8 cellular contexts compared by ENCODE assay signal in the genomic region with DNA sequence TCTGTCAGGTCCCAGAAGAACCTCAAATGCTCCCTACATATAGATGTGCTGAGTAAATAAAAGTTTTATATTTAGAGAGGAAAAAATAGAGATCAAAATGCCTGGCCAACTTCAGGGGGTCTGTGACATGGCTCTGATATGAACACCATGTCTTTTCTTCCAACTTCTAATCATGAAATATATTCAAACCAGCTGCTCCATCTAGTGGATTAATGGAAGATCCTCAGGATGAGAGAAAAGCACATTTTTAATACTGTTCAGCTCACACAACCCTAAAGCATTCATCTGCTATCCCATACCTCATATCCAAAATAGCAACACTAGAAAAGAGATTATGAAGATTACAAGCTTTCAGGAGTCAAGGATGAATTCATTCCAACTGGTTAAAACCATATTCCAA. TPM values are rescaled to one million over a fixed set of nuclear protein-coding genes. Genes with fewer than 3 reads are reported as not detected.
DNase-seq lines count a peak whose midpoint lies in the region; ATAC-seq and TF ChIP-seq lines count a peak whose summit lies in the region.

No MANE protein-coding gene starts in this region.

- H3K27me3 Mint-ChIP-seq in GM23338 (ENCODE audit: insufficient read depth, low read depth, poor library complexity), result peaks cover 3% of the 10 kb centered on the region
- H3K27me3 Mint-ChIP-seq in nephron progenitor cell (ENCODE audit: low read depth, poor library complexity), result no peaks in the 10 kb centered on the region
- no peaks in the 10 kb centered on the region for H3K27me3 Mint-ChIP-seq in activated CD4-positive, alpha-beta memory T cell treated with anti-CD3 and anti-CD28 coated beads, Interleukin-2, amount 10 ng/mL, durations not matched to agents 7 days and 5 days

- DNase-seq in AG04449 (ENCODE audit: low read depth, low spot score), result no peak
- DNase-seq in GM23338 (ENCODE audit: low spot score), result peak; percentile 51
- DNase-seq in PC-9, result no peak
- no peak for DNase-seq in epithelial cell of proximal tubule (ENCODE audit: low read depth)
- no peak for DNase-seq in nephron progenitor cell
- DNase-seq in activated CD4-positive, alpha-beta memory T cell treated with anti-CD3 and anti-CD28 coated beads, Interleukin-2, amount 10 ng/mL, durations not matched to agents 7 days and 5 days, result no peak
- no peak for DNase-seq in GM19238 (ENCODE audit: insufficient read length, low spot score)
- no peak for DNase-seq in MG63

- no peaks in the 10 kb centered on the region; the same call in 1 of the 2 replicates for H3K79me2 ChIP-seq in GM23338 (replicated peaks; ENCODE audit: insufficient read depth)
- H3K79me2 ChIP-seq in PC-9 (ENCODE audit: low read depth), result peaks cover 72% of the 10 kb centered on the region

- BruUV-seq in PC-9 (replicated peaks; lab: Mats Ljungman, UMichigan), result no TSS peak

- H3K9me3 Mint-ChIP-seq in GM23338, result peaks cover 3% of the 10 kb centered on the region; the same call in 2 of the 3 replicates
- peaks cover 14% of the 10 kb centered on the region for H3K9me3 Mint-ChIP-seq in nephron progenitor cell
- H3K9me3 Mint-ChIP-seq in activated CD4-positive, alpha-beta memory T cell treated with anti-CD3 and anti-CD28 coated beads, Interleukin-2, amount 10 ng/mL, durations not matched to agents 7 days and 5 days, result peaks cover 4% of the 10 kb centered on the region

- no peaks in the 10 kb centered on the region for H3K4me1 Mint-ChIP-seq in GM23338
- H3K4me1 Mint-ChIP-seq in nephron progenitor cell, result peaks cover 5% of the 10 kb centered on the region
- H3K4me1 Mint-ChIP-seq in activated CD4-positive, alpha-beta memory T cell treated with anti-CD3 and anti-CD28 coated beads, Interleukin-2, amount 10 ng/mL, durations not matched to agents 7 days and 5 days, result peaks cover 22% of the 10 kb centered on the region

- POLR2A ChIA-PET in AG04449 (lab: Yijun Ruan, JAX) (no interaction called here), PC-9 (lab: Charles Lee; ENCODE audit: unreplicated experiment) (interaction anchor here (0.7 kb wide), 2 partner anchors 61 to 525 kb away, joined by 3 to 4 read pairs; no protein-coding TSS in a partner anchor)
- POLR2A ChIA-PET in activated CD4-positive, alpha-beta memory T cell treated with anti-CD3 and anti-CD28 coated beads, Interleukin-2, amount 10 ng/mL, durations not matched to agents 7 days and 5 days (lab: Charles Lee), result interaction anchor here (1.1 kb wide), 1 partner anchor 18 kb away, joined by 3 read pairs; no protein-coding TSS in a partner anchor

- no peaks in the 10 kb centered on the region for H3K36me3 ChIP-seq in GM23338 (ENCODE audit: insufficient read depth)
- H3K36me3 ChIP-seq in PC-9 (ENCODE audit: low read depth), result peaks cover 8% of the 10 kb centered on the region; the same call in 1 of the 2 replicates
- H3K36me3 ChIP-seq in MG63, result no peaks in the 10 kb centered on the region

- H3K27me3 ChIP-seq in GM23338 (ENCODE audit: insufficient read depth) (no peaks in the 10 kb centered on the region), PC-9 (ENCODE audit: insufficient read depth, low read depth) (no peaks in the 10 kb centered on the region), MG63 (no peaks in the 10 kb centered on the region)

- TF ChIP-seq CTCF in AG04449 (IDR thresholded peaks at IDR 0.05; ENCODE audit: insufficient read depth, low read length, missing control alignments) (peak; percentile 46), GM23338 (conservative IDR thresholded peaks at IDR 0.05; ENCODE audit: low read depth in 2 of 2) (peak; percentile 65 to 67), PC-9 (conservative IDR thresholded peaks at IDR 0.05) (peak; percentile 74), epithelial cell of proximal tubule (conservative IDR thresholded peaks at IDR 0.05; ENCODE audit: low read depth, low read length) (peak; percentile 63), nephron progenitor cell (IDR thresholded peaks at IDR 0.05) (peak; percentile 50)

- H4K20me1 ChIP-seq in GM23338 (replicated peaks; ENCODE audit: insufficient read depth) (no peaks in the 10 kb centered on the region), PC-9 (ENCODE audit: insufficient read depth) (0 out of 2 replicates have a peak, but pooled peaks cover 4% of the 10 kb centered on the region)

- 0 out of 2 replicates have a peak, but pooled peaks cover 7% of the 10 kb centered on the region for H3K9me3 ChIP-seq in PC-9 (ENCODE audit: insufficient read depth, low read depth)
- H3K9me3 ChIP-seq in MG63, result peaks cover 2% of the 10 kb centered on the region; the same call in 1 of the 2 replicates

- H3F3A ChIP-seq in GM23338 (replicated peaks; ENCODE audit: low read depth) (no peaks in the 10 kb centered on the region), PC-9 (ENCODE audit: insufficient read depth, low read depth) (peaks cover 29% of the 10 kb centered on the region)

- H3K27ac Mint-ChIP-seq in GM23338, result no peak overlapping the region
- H3K27ac Mint-ChIP-seq in nephron progenitor cell, result no peak overlapping the region
- no peak overlapping the region for H3K27ac Mint-ChIP-seq in activated CD4-positive, alpha-beta memory T cell treated with anti-CD3 and anti-CD28 coated beads, Interleukin-2, amount 10 ng/mL, durations not matched to agents 7 days and 5 days

- ATAC-seq in GM23338, result peak; percentile 78

- no peak overlapping the region for H3K27ac ChIP-seq in GM23338 (ENCODE audit: low read depth)
- H3K27ac ChIP-seq in PC-9, result no peak overlapping the region

- H3K9me2 ChIP-seq in GM23338 (ENCODE audit: insufficient read depth) (no peaks in the 10 kb centered on the region), PC-9 (ENCODE audit: insufficient read depth) (no peaks in the 10 kb centered on the region)

- H3K4me3 ChIP-seq in AG04449 (ENCODE audit: low read depth, low read length) (no peak overlapping the region), GM23338 (no peak overlapping the region), PC-9 (no peak overlapping the region), epithelial cell of proximal tubule (ENCODE audit: low read depth, low read length) (no peak overlapping the region), MG63 (no peak overlapping the region)

- intact Hi-C loops in PC-9 (cut with micrococcal nuclease; ENCODE audit: unreplicated experiment), result loop anchor here (1.0 to 10.0 kb wide), 3 partner anchors 142 to 359 kb away; no protein-coding TSS in a partner anchor

- H3K4me2 ChIP-seq in GM23338 (no peak overlapping the region), PC-9 (no peak overlapping the region)

- CTCF ChIA-PET in AG04449 (lab: Yijun Ruan, JAX), result interaction anchor here (0.6 to 4.7 kb wide), 25 partner anchors 10 to 588 kb away, joined by 3 to 43 read pairs (median 4); no protein-coding TSS in a partner anchor
- CTCF ChIA-PET in PC-9 (lab: Charles Lee), result no interaction called here
- CTCF ChIA-PET in activated CD4-positive, alpha-beta memory T cell treated with anti-CD3 and anti-CD28 coated beads, Interleukin-2, amount 10 ng/mL, durations not matched to agents 7 days and 5 days (lab: Charles Lee), result interaction anchor here (0.8 to 2.8 kb wide), 14 partner anchors 9 to 194 kb away, joined by 3 to 23 read pairs (median 4); no protein-coding TSS in a partner anchor

- H3K36me3 Mint-ChIP-seq in GM23338 (ENCODE audit: low read depth), result peaks cover 2% of the 10 kb centered on the region; the same call in 1 of the 3 replicates
- H3K36me3 Mint-ChIP-seq in nephron progenitor cell (ENCODE audit: low read depth), result no peaks in the 10 kb centered on the region
- peaks cover 30% of the 10 kb centered on the region for H3K36me3 Mint-ChIP-seq in activated CD4-positive, alpha-beta memory T cell treated with anti-CD3 and anti-CD28 coated beads, Interleukin-2, amount 10 ng/mL, durations not matched to agents 7 days and 5 days (ENCODE audit: low read depth)

- H2AFZ ChIP-seq in GM23338 (no peak overlapping the region), PC-9 (no peak overlapping the region)

- H3K4me3 Mint-ChIP-seq in GM23338, result no peak overlapping the region
- no peak overlapping the region for H3K4me3 Mint-ChIP-seq in nephron progenitor cell
- no peak overlapping the region for H3K4me3 Mint-ChIP-seq in activated CD4-positive, alpha-beta memory T cell treated with anti-CD3 and anti-CD28 coated beads, Interleukin-2, amount 10 ng/mL, durations not matched to agents 7 days and 5 days

- H3K4me1 ChIP-seq in GM23338 (ENCODE audit: insufficient read depth) (no peaks in the 10 kb centered on the region), PC-9 (replicated peaks; ENCODE audit: insufficient read depth) (peaks cover 26% of the 10 kb centered on the region)

TF ChIP-seq in GM23338, 12 proteins besides CTCF, POLR2A, EP300 and RAD21 (continues in another document):
- no peak for TF ChIP-seq ZNF331 (CRISPR knock-in tag; IDR thresholded peaks at IDR 0.05; ENCODE audit: low read depth)
- TF ChIP-seq, protein P1, sequence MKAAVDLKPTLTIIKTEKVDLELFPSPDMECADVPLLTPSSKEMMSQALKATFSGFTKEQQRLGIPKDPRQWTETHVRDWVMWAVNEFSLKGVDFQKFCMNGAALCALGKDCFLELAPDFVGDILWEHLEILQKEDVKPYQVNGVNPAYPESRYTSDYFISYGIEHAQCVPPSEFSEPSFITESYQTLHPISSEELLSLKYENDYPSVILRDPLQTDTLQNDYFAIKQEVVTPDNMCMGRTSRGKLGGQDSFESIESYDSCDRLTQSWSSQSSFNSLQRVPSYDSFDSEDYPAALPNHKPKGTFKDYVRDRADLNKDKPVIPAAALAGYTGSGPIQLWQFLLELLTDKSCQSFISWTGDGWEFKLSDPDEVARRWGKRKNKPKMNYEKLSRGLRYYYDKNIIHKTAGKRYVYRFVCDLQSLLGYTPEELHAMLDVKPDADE (IDR thresholded peaks at IDR 0.05), result no peak
- TF ChIP-seq EZH2 (IDR thresholded peaks at IDR 0.05; ENCODE audit: low read depth, unreplicated experiment), result no peak
- no peak for TF ChIP-seq JUNB (IDR thresholded peaks at IDR 0.05; ENCODE audit: unreplicated experiment)

RNA-seq across cellular contexts. Expression of a gene that starts 56.0 kb away (rescaled TPM):
- 34.9 and 57.7 TPM in 2 replicates for total RNA-seq in GM23338 (2014; rRNA removed; shearing (Covaris generic))
- polyA plus RNA-seq in GM23338 (2016; fragmentation: Nextera tagmentation; extraction: Ambion mirVana), result 7.3 and 8.5 TPM in 2 replicates
- total RNA-seq in PC-9 (2021) (53.4 and 69.5 TPM in 2 replicates), epithelial cell of proximal tubule (37.6 and 72.4 TPM in 2 replicates)
- 10 to 100 TPM; 86.0 to 87.7 TPM for total RNA-seq in activated CD4-positive, alpha-beta memory T cell treated with anti-CD3 and anti-CD28 coated beads, Interleukin-2, amount 10 ng/mL, durations not matched to agents 7 days and 5 days
- 1.7 and 2.1 TPM in 2 replicates for total RNA-seq in MG63 (2014; rRNA removed; shearing (Covaris generic); ENCODE audit: low replicate concordance)

Comparison
In these comparisons a context has a peak if more than half of its experiments do, and no peak if none do; other contexts are left out.
1. RNA of a gene that starts 56.0 kb away (total RNA-seq): 86.0 to 87.7 TPM in activated CD4-positive, alpha-beta memory T cell treated with anti-CD3 and anti-CD28 coated beads, Interleukin-2, amount 10 ng/mL, durations not matched to agents 7 days and 5 days, 53.4 to 69.5 TPM in PC-9, 34.9 to 57.7 TPM in GM23338 and 37.6 to 72.4 TPM in epithelial cell of proximal tubule; 1.7 to 2.1 TPM in MG63; every median in the first group is over 10 times any median in the second.
2. Peak in every context shown above with its lines, with median percentiles within 50 percentile points of each other: CTCF ChIP-seq.